In the genomic region with DNA sequence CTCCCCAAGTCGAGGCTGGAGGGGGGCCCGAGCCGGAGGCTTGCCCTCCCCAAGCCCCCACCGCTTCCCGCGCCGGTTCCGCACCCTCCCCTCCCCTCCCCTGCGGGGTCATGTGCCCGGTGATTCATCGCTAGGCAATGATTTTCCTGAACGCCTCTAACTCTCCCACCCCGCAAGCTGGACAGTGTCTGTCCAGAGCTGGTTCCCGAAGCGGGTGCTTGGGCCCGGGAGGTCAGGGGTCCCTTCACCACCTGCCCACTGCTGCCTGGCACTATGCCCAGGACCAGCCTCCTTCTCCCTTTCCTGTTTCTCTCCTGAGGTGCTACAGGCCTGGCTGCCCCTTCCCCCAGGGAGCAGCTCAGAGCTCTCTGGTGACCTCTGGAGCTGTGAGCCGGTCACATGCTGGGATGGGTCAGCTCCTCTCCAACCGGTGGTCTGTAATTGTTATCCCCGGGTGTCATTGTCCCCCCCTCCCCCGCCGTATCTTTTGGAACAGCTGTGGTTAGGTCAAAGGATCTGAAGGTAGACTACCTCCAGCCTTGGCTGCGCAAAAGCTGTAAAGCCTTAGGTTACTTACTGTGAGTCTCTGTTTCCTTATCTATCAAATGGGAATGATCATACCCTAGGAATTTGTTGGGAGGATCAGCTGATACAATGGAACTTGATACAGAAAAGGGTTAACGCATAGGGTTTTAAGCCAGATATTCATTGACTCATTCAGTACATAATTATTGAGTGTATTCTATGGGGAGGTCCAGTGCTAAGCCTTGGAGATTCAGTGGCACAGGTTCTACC, we compare ENCODE assay signal across 1 cellular context.
TF ChIP-seq lines count a peak whose summit lies in the region.

No MANE protein-coding gene starts in this region.

TF ChIP-seq in K562, 482 proteins besides CTCF, POLR2A, EP300 and RAD21 (continued from another document and continues in another):
- TF ChIP-seq, protein P1, sequence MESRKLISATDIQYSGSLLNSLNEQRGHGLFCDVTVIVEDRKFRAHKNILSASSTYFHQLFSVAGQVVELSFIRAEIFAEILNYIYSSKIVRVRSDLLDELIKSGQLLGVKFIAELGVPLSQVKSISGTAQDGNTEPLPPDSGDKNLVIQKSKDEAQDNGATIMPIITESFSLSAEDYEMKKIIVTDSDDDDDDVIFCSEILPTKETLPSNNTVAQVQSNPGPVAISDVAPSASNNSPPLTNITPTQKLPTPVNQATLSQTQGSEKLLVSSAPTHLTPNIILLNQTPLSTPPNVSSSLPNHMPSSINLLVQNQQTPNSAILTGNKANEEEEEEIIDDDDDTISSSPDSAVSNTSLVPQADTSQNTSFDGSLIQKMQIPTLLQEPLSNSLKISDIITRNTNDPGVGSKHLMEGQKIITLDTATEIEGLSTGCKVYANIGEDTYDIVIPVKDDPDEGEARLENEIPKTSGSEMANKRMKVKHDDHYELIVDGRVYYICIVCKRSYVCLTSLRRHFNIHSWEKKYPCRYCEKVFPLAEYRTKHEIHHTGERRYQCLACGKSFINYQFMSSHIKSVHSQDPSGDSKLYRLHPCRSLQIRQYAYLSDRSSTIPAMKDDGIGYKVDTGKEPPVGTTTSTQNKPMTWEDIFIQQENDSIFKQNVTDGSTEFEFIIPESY (CRISPR knock-in tag; IDR thresholded peaks at IDR 0.05) = no peak
- TF ChIP-seq SIRT6 (IDR thresholded peaks at IDR 0.05; ENCODE audit: low read depth, low read length) (no peak), ZNF717 (CRISPR knock-in tag; IDR thresholded peaks at IDR 0.05) (no peak), ZFPM2 (CRISPR knock-in tag; IDR thresholded peaks at IDR 0.05) (no peak), CC2D1A (IDR thresholded peaks at IDR 0.05) (no peak), CBX1 (IDR thresholded peaks at IDR 0.05; ENCODE audit: low read depth) (no peak), RNF2 (IDR thresholded peaks at IDR 0.05) (no peak), MTA2 (IDR thresholded peaks at IDR 0.05; ENCODE audit: low read depth) (no peak), ZBED1 (IDR thresholded peaks at IDR 0.05) (no peak), NFYB (IDR thresholded peaks at IDR 0.05; ENCODE audit: extremely low read depth, insufficient read length) (no peak), DIDO1 (tag; IDR thresholded peaks at IDR 0.05; ENCODE audit: low read depth) (no peak), TFAM (CRISPR knock-in tag; conservative IDR thresholded peaks at IDR 0.05) (no peak), MTA3 (IDR thresholded peaks at IDR 0.05; ENCODE audit: borderline replicate concordance) (no peak), NRF1 (conservative IDR thresholded peaks at IDR 0.05 in 1 of 2, IDR thresholded peaks at IDR 0.05 in 1 of 2) (no peak), ZNF347 (CRISPR knock-in tag; IDR thresholded peaks at IDR 0.05; ENCODE audit: low read depth) (no peak), ZNF174 (CRISPR knock-in tag; IDR thresholded peaks at IDR 0.05) (no peak), FOS (IDR thresholded peaks at IDR 0.05; ENCODE audit: extremely low read depth, insufficient read length) (peak; percentile 34), STAG1 (CRISPR knock-in tag; IDR thresholded peaks at IDR 0.05; ENCODE audit: borderline replicate concordance) (no peak), TCF7L2 (IDR thresholded peaks at IDR 0.05; ENCODE audit: low read depth, low read length) (no peak), ATF1 (CRISPR knock-in tag; IDR thresholded peaks at IDR 0.05) (no peak), ATF1 (tag; IDR thresholded peaks at IDR 0.05) (no peak), SMC3 (conservative IDR thresholded peaks at IDR 0.05; ENCODE audit: insufficient read depth, low read depth, low read length) (no peak), DACH1 (IDR thresholded peaks at IDR 0.05; ENCODE audit: partially characterized antibody) (peak; percentile 73), NR3C1 (CRISPR knock-in tag; IDR thresholded peaks at IDR 0.05) (no peak), SMAD2 (IDR thresholded peaks at IDR 0.05; ENCODE audit: low read depth, low read length) (no peak), CBFA2T2 (conservative IDR thresholded peaks at IDR 0.05) (peak; percentile 68), ZNF785 (CRISPR knock-in tag; IDR thresholded peaks at IDR 0.05) (no peak), SIN3B (IDR thresholded peaks at IDR 0.05; ENCODE audit: low read depth) (no peak), RBM15 (IDR thresholded peaks at IDR 0.05; ENCODE audit: insufficient read depth, low read length) (no peak), FOXK1 (CRISPR knock-in tag; IDR thresholded peaks at IDR 0.05; ENCODE audit: borderline replicate concordance) (no peak), FIP1L1 (IDR thresholded peaks at IDR 0.05; ENCODE audit: low read depth, low read length, poor library complexity, severe bottlenecking) (no peak), TSC22D4 (tag; IDR thresholded peaks at IDR 0.05) (no peak), PCBP2 (IDR thresholded peaks at IDR 0.05; ENCODE audit: low read depth, low read length, poor library complexity, severe bottlenecking) (no peak), PTTG1 (tag; IDR thresholded peaks at IDR 0.05; ENCODE audit: low read depth) (no peak), ADNP (tag; IDR thresholded peaks at IDR 0.05) (peak; percentile 45; the same call in 1 of the 2 replicates), TGIF2 (CRISPR knock-in tag; IDR thresholded peaks at IDR 0.05) (no peak), TEAD4 (IDR thresholded peaks at IDR 0.05; ENCODE audit: low read length) (0 out of 2 replicates have a peak, but pooled peaks have one; percentile 22), TEAD4 (CRISPR knock-in tag; IDR thresholded peaks at IDR 0.05; ENCODE audit: borderline replicate concordance) (no peak), ZNF12 (CRISPR knock-in tag; IDR thresholded peaks at IDR 0.05) (no peak), ZNF124 (CRISPR knock-in tag; IDR thresholded peaks at IDR 0.05) (no peak), FOXM1 (IDR thresholded peaks at IDR 0.05; ENCODE audit: low read depth) (no peak), FOXM1 (CRISPR knock-in tag; IDR thresholded peaks at IDR 0.05; ENCODE audit: low read depth) (no peak), ZSCAN29 (IDR thresholded peaks at IDR 0.05) (no peak), SMARCE1 (IDR thresholded peaks at IDR 0.05) (peak; percentile 79), KAT7 (CRISPR knock-in tag; IDR thresholded peaks at IDR 0.05; ENCODE audit: borderline replicate concordance) (no peak), ZNF589 (CRISPR knock-in tag; IDR thresholded peaks at IDR 0.05; ENCODE audit: low read depth) (no peak), BCL6 (CRISPR knock-in tag; IDR thresholded peaks at IDR 0.05) (no peak), HIVEP1 (CRISPR knock-in tag; IDR thresholded peaks at IDR 0.05) (no peak)
- TF ChIP-seq, protein P2, sequence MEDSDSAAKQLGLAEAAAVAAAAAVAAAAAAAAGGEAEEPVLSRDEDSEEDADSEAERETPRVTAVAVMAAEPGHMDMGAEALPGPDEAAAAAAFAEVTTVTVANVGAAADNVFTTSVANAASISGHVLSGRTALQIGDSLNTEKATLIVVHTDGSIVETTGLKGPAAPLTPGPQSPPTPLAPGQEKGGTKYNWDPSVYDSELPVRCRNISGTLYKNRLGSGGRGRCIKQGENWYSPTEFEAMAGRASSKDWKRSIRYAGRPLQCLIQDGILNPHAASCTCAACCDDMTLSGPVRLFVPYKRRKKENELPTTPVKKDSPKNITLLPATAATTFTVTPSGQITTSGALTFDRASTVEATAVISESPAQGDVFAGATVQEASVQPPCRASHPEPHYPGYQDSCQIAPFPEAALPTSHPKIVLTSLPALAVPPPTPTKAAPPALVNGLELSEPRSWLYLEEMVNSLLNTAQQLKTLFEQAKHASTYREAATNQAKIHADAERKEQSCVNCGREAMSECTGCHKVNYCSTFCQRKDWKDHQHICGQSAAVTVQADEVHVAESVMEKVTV (CRISPR knock-in tag; IDR thresholded peaks at IDR 0.05) = no peak
- TF ChIP-seq, protein P3, sequence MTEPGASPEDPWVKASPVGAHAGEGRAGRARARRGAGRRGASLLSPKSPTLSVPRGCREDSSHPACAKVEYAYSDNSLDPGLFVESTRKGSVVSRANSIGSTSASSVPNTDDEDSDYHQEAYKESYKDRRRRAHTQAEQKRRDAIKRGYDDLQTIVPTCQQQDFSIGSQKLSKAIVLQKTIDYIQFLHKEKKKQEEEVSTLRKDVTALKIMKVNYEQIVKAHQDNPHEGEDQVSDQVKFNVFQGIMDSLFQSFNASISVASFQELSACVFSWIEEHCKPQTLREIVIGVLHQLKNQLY (CRISPR knock-in tag; conservative IDR thresholded peaks at IDR 0.05) = no peak
- TF ChIP-seq, protein P4, sequence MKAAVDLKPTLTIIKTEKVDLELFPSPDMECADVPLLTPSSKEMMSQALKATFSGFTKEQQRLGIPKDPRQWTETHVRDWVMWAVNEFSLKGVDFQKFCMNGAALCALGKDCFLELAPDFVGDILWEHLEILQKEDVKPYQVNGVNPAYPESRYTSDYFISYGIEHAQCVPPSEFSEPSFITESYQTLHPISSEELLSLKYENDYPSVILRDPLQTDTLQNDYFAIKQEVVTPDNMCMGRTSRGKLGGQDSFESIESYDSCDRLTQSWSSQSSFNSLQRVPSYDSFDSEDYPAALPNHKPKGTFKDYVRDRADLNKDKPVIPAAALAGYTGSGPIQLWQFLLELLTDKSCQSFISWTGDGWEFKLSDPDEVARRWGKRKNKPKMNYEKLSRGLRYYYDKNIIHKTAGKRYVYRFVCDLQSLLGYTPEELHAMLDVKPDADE (conservative IDR thresholded peaks at IDR 0.05; ENCODE audit: control insufficient read depth, low read depth, low read length) = no peak
- TF ChIP-seq, protein P5, sequence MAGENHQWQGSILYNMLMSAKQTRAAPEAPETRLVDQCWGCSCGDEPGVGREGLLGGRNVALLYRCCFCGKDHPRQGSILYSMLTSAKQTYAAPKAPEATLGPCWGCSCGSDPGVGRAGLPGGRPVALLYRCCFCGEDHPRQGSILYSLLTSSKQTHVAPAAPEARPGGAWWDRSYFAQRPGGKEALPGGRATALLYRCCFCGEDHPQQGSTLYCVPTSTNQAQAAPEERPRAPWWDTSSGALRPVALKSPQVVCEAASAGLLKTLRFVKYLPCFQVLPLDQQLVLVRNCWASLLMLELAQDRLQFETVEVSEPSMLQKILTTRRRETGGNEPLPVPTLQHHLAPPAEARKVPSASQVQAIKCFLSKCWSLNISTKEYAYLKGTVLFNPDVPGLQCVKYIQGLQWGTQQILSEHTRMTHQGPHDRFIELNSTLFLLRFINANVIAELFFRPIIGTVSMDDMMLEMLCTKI (IDR thresholded peaks at IDR 0.05; ENCODE audit: partially characterized antibody) = no peak
- TF ChIP-seq, protein P6, sequence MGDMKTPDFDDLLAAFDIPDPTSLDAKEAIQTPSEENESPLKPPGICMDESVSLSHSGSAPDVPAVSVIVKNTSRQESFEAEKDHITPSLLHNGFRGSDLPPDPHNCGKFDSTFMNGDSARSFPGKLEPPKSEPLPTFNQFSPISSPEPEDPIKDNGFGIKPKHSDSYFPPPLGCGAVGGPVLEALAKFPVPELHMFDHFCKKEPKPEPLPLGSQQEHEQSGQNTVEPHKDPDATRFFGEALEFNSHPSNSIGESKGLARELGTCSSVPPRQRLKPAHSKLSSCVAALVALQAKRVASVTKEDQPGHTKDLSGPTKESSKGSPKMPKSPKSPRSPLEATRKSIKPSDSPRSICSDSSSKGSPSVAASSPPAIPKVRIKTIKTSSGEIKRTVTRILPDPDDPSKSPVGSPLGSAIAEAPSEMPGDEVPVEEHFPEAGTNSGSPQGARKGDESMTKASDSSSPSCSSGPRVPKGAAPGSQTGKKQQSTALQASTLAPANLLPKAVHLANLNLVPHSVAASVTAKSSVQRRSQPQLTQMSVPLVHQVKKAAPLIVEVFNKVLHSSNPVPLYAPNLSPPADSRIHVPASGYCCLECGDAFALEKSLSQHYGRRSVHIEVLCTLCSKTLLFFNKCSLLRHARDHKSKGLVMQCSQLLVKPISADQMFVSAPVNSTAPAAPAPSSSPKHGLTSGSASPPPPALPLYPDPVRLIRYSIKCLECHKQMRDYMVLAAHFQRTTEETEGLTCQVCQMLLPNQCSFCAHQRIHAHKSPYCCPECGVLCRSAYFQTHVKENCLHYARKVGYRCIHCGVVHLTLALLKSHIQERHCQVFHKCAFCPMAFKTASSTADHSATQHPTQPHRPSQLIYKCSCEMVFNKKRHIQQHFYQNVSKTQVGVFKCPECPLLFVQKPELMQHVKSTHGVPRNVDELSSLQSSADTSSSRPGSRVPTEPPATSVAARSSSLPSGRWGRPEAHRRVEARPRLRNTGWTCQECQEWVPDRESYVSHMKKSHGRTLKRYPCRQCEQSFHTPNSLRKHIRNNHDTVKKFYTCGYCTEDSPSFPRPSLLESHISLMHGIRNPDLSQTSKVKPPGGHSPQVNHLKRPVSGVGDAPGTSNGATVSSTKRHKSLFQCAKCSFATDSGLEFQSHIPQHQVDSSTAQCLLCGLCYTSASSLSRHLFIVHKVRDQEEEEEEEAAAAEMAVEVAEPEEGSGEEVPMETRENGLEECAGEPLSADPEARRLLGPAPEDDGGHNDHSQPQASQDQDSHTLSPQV (IDR thresholded peaks at IDR 0.05) = no peak
- TF ChIP-seq, protein P7, sequence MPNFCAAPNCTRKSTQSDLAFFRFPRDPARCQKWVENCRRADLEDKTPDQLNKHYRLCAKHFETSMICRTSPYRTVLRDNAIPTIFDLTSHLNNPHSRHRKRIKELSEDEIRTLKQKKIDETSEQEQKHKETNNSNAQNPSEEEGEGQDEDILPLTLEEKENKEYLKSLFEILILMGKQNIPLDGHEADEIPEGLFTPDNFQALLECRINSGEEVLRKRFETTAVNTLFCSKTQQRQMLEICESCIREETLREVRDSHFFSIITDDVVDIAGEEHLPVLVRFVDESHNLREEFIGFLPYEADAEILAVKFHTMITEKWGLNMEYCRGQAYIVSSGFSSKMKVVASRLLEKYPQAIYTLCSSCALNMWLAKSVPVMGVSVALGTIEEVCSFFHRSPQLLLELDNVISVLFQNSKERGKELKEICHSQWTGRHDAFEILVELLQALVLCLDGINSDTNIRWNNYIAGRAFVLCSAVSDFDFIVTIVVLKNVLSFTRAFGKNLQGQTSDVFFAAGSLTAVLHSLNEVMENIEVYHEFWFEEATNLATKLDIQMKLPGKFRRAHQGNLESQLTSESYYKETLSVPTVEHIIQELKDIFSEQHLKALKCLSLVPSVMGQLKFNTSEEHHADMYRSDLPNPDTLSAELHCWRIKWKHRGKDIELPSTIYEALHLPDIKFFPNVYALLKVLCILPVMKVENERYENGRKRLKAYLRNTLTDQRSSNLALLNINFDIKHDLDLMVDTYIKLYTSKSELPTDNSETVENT (CRISPR knock-in tag; IDR thresholded peaks at IDR 0.05) = no peak
- TF ChIP-seq, protein P8, sequence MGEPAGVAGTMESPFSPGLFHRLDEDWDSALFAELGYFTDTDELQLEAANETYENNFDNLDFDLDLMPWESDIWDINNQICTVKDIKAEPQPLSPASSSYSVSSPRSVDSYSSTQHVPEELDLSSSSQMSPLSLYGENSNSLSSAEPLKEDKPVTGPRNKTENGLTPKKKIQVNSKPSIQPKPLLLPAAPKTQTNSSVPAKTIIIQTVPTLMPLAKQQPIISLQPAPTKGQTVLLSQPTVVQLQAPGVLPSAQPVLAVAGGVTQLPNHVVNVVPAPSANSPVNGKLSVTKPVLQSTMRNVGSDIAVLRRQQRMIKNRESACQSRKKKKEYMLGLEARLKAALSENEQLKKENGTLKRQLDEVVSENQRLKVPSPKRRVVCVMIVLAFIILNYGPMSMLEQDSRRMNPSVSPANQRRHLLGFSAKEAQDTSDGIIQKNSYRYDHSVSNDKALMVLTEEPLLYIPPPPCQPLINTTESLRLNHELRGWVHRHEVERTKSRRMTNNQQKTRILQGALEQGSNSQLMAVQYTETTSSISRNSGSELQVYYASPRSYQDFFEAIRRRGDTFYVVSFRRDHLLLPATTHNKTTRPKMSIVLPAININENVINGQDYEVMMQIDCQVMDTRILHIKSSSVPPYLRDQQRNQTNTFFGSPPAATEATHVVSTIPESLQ (CRISPR knock-in tag; IDR thresholded peaks at IDR 0.05) = no peak
